8 cellular contexts compared by ENCODE assay signal in genomic region chr11:83157755-83158473, GRCh38. TPM values are rescaled to one million over a fixed set of nuclear protein-coding genes. Genes with fewer than 3 reads are reported as not detected.
DNase-seq lines count a peak whose midpoint lies in the region; ATAC-seq and TF ChIP-seq lines count a peak whose summit lies in the region.

No MANE protein-coding gene starts in this region.

- peaks cover 41% of the 10 kb centered on the region for H3K36me3 ChIP-seq in HUES64 (ENCODE audit: insufficient read depth, low read length)
- no peaks in the 10 kb centered on the region for H3K36me3 ChIP-seq in urinary bladder (ENCODE audit: insufficient read depth)

- H3K4me3 ChIP-seq in HUES64 (ENCODE audit: low read length), result peak overlapping the region; percentile 89
- H3K4me3 ChIP-seq in urinary bladder (ENCODE audit: low read depth, low read length), result peak overlapping the region; percentile 93

- peaks cover 33 to 54% of the 10 kb centered on the region in 2 donors for H3K36me3 Mint-ChIP-seq in activated naive CD4-positive, alpha-beta T cell treated with anti-CD3 and anti-CD28 coated beads, Interleukin-2, amount 50 U/mL, for 72 hours
- peaks cover 22% of the 10 kb centered on the region for H3K36me3 Mint-ChIP-seq in osteocyte (ENCODE audit: unreplicated experiment)

- ATAC-seq in activated naive CD4-positive, alpha-beta T cell treated with anti-CD3 and anti-CD28 coated beads, Interleukin-2, amount 50 U/mL, for 72 hours, result no peak
- no peak for ATAC-seq in GM18873 (IDR thresholded peaks at IDR 0.05; ENCODE audit: low FRiP score, unreplicated experiment)

- TF ChIP-seq CTCF in osteocyte (IDR thresholded peaks at IDR 0.05), result peak; percentile 14

- no peaks in the 10 kb centered on the region for H3K27me3 Mint-ChIP-seq in osteocyte (ENCODE audit: unreplicated experiment)

- H3K9me3 ChIP-seq in HUES64 (ENCODE audit: insufficient read depth, low read depth, low read length), result no peaks in the 10 kb centered on the region

- DNase-seq in COLO668 (lab: John Stamatoyannopoulos, UW; ENCODE audit: unreplicated experiment) (peak; percentile 44), SK-MEL-5 (ENCODE audit: low read depth, low spot score) (peak; percentile 63), head of caudate nucleus (peak; percentile 17 to 87 (median 72)), osteocyte (ENCODE audit: extremely low spot score, unreplicated experiment) (no peak)
- DNase-seq in activated naive CD4-positive, alpha-beta T cell treated with anti-CD3 and anti-CD28 coated beads, Interleukin-2, amount 50 U/mL, for 72 hours (ENCODE audit: low spot score in 2 of 2), result peak; percentile 52 to 67

- no peaks in the 10 kb centered on the region for H3K9me3 Mint-ChIP-seq in activated naive CD4-positive, alpha-beta T cell treated with anti-CD3 and anti-CD28 coated beads, Interleukin-2, amount 50 U/mL, for 72 hours
- H3K9me3 Mint-ChIP-seq in osteocyte (ENCODE audit: unreplicated experiment), result no peaks in the 10 kb centered on the region

- peak overlapping the region; percentile 99 for H3K4me3 Mint-ChIP-seq in osteocyte (ENCODE audit: unreplicated experiment)

- H3K9ac ChIP-seq in HUES64 (ENCODE audit: low read depth, low read length), result peak overlapping the region; percentile 96

- in situ Hi-C loops in SK-MEL-5 (cut with HindIII; ENCODE audit: low pct_unique_long_range_greater_than_20kb, low sequenced_read_pairs), result no loop called here

- H3K4me1 ChIP-seq in HUES64 (ENCODE audit: insufficient read depth, low read length) (peaks cover 25% of the 10 kb centered on the region), urinary bladder (ENCODE audit: insufficient read depth) (no peaks in the 10 kb centered on the region)

- peak overlapping the region; percentile 98 to 100 for H3K27ac Mint-ChIP-seq in activated naive CD4-positive, alpha-beta T cell treated with anti-CD3 and anti-CD28 coated beads, Interleukin-2, amount 50 U/mL, for 72 hours
- H3K27ac Mint-ChIP-seq in osteocyte (ENCODE audit: unreplicated experiment), result peak overlapping the region; percentile 100

- no peaks in the 10 kb centered on the region for H3K27me3 ChIP-seq in HUES64 (ENCODE audit: insufficient read depth, low read length)

- H3K4me1 Mint-ChIP-seq in osteocyte (ENCODE audit: unreplicated experiment), result peaks cover 41% of the 10 kb centered on the region

- intact Hi-C loops in head of caudate nucleus (cut with DNase I), result loop anchor here (1.0 to 10.0 kb wide), 4 partner anchors 35 to 253 kb away; partner anchors contain the start of genes ANKRD42, DDIAS, PRCP and RAB30

- WGBS in HUES64, result 0% methylated on average over 8 of the region's 14 CpGs
- under 1% methylated on average over 14 of the region's 14 CpGs for WGBS in urinary bladder

- H3K27ac ChIP-seq in HUES64 (ENCODE audit: low read depth, low read length) (peak overlapping the region; percentile 98), urinary bladder (ENCODE audit: low read depth) (peak overlapping the region; percentile 100)

RNA-seq across cellular contexts. Expression of gene PCF11, which starts 1.0 kb away (rescaled TPM):
- 31.5 TPM for polyA plus RNA-seq in HUES64 (2013, experiment 1 of 2)
- polyA plus RNA-seq in HUES64 (2013, experiment 2 of 2), result 30.2 TPM
- total RNA-seq in SK-MEL-5 (2014; rRNA removed; shearing (Covaris generic)), result 20.1 and 24.6 TPM in 2 replicates
- polyA plus RNA-seq in SK-MEL-5 (2015; cell fraction: cytosol; rRNA removed), result 16.1 and 17.6 TPM in 2 replicates
- 162 and 170 TPM in 2 replicates for polyA plus RNA-seq in SK-MEL-5 (2015; cell fraction: nucleus; rRNA removed)
- total RNA-seq in activated naive CD4-positive, alpha-beta T cell treated with anti-CD3 and anti-CD28 coated beads, Interleukin-2, amount 50 U/mL, for 72 hours, result 10 to 100 TPM; 50.0 to 63.1 TPM
- total RNA-seq in osteocyte (56.0 and 66.6 TPM in 2 replicates), urinary bladder (75.2 TPM)
- polyA plus RNA-seq in urinary bladder, result 38.1 TPM

RNA-seq across cellular contexts. Expression of gene ANKRD42, which starts 35.6 kb away (rescaled TPM):
- polyA plus RNA-seq in HUES64 (2013, experiment 1 of 2), result 3.4 TPM
- 2.8 TPM for polyA plus RNA-seq in HUES64 (2013, experiment 2 of 2)
- total RNA-seq in SK-MEL-5 (2014; rRNA removed; shearing (Covaris generic)), result 2.6 and 2.8 TPM in 2 replicates
- 5.8 and 6.0 TPM in 2 replicates for polyA plus RNA-seq in SK-MEL-5 (2015; cell fraction: cytosol; rRNA removed)
- polyA plus RNA-seq in SK-MEL-5 (2015; cell fraction: nucleus; rRNA removed), result 5.6 and 8.5 TPM in 2 replicates
- 1 to 10 TPM; 2.4 to 3.4 TPM for total RNA-seq in activated naive CD4-positive, alpha-beta T cell treated with anti-CD3 and anti-CD28 coated beads, Interleukin-2, amount 50 U/mL, for 72 hours
- total RNA-seq in osteocyte (8.8 and 9.8 TPM in 2 replicates), urinary bladder (6.4 TPM)
- polyA plus RNA-seq in urinary bladder, result 9.6 TPM
